Comparison of ENCODE assay signal across 22 cellular contexts in the genomic region with DNA sequence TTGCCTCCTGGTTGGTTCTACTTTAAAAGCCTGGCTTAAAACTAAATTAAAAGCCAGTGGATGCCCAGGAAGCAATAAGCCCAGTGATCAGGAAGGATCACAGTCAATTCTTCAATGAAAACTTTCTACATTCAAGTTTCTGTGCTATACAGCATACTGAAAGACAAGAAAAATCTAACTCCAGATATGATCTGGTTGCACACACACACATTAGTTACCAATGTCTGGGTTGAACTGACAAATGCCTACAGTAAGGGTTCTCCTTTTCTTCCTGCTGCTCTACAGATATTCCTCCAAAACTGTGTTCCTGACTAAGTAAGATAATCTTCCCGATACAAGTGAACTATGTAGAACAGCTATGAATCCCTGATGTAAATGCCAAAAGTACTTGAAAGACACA.
DNase-seq lines count a peak whose midpoint lies in the region; ATAC-seq, FAIRE-seq and TF ChIP-seq lines count a peak whose summit lies in the region.
"Had no signal": no experiment of that assay in that cellular context is flagged by ENCODE, and none has a peak within 500 bp of the region (broad histone marks: within the 10 kb centered on the region; RNA-seq: fewer than 3 reads in every experiment).

No MANE protein-coding gene starts in this region.

- no peak overlapping the region for H3K27ac ChIP-seq in HepG2 (ENCODE audit: extremely low read length, insufficient read depth, low read length)
- no peak overlapping the region for H3K27ac ChIP-seq in right lobe of liver
- H3K27ac ChIP-seq in K562 (ENCODE audit: extremely low read depth, low read depth, low read length) = no peak overlapping the region
- H3K27ac ChIP-seq: BLaER1, C4-2B had no signal

- H3K36me3 ChIP-seq in HepG2 (replicated peaks in 1 of 2; ENCODE audit: control insufficient read depth in 1 of 2, insufficient read depth in 2 of 2, low read length in 2 of 2) (peaks cover 9 to 40% of the 10 kb centered on the region in 2 experiments), right lobe of liver (no peaks in the 10 kb centered on the region), K562 (ENCODE audit: control insufficient read depth, insufficient read depth, low read length) (no peaks in the 10 kb centered on the region; the same call in 2 of the 3 replicates)
- H3K36me3 ChIP-seq: BE2C had no signal

- H2AFZ ChIP-seq in HepG2 (ENCODE audit: low read length) (no peak overlapping the region), K562 (ENCODE audit: low read depth, low read length) (no peak overlapping the region)

- TF ChIP-seq EP300 in HepG2 (IDR thresholded peaks at IDR 0.05; ENCODE audit: low read depth in 2 of 2, low read length in 2 of 2) (no peak), HepG2 (CRISPR knock-in tag; IDR thresholded peaks at IDR 0.05; ENCODE audit: borderline replicate concordance) (no peak), K562 (IDR thresholded peaks at IDR 0.05; ENCODE audit: low read length) (no peak)

- H3K36me3 Mint-ChIP-seq in mesothelial cell of epicardium = peaks cover 12% of the 10 kb centered on the region

- H3K9me3 Mint-ChIP-seq in mesothelial cell of epicardium = peaks cover 10% of the 10 kb centered on the region
- H3K9me3 Mint-ChIP-seq: CD4-positive, alpha-beta T cell; CD8-positive, alpha-beta T cell had no signal

- intact Hi-C loops in HepG2 (cut with micrococcal nuclease; ENCODE audit: unreplicated experiment) (loop anchor here (5.0 kb wide), 1 partner anchor 39 kb away; no protein-coding TSS in a partner anchor), right lobe of liver (cut with DNase I) (no loop called here), K562 (cut with micrococcal nuclease) (no loop called here)

- peaks cover 89% of the 10 kb centered on the region for H3K79me2 ChIP-seq in HepG2 (ENCODE audit: insufficient read depth, low read length)
- H3K79me2 ChIP-seq in K562 (ENCODE audit: control insufficient read depth, insufficient read depth, low read length) = peaks cover 14% of the 10 kb centered on the region

- no peak for TF ChIP-seq CTCF in HepG2 (CRISPR knock-in tag; IDR thresholded peaks at IDR 0.05)
- no peak for TF ChIP-seq CTCF in right lobe of liver (IDR thresholded peaks at IDR 0.05)
- TF ChIP-seq CTCF in K562 (IDR thresholded peaks at IDR 0.05 in 2 of 3, conservative IDR thresholded peaks at IDR 0.05 in 1 of 3; ENCODE audit: insufficient read depth in 2 of 3, low read depth in 1 of 3, low read length in 3 of 3) = no peak
- no peak for TF ChIP-seq CTCF in mesothelial cell of epicardium (IDR thresholded peaks at IDR 0.05; ENCODE audit: unreplicated experiment)

- H3K27me3 ChIP-seq in HepG2 (ENCODE audit: control insufficient read depth in 1 of 2, insufficient read depth in 2 of 2, low read length in 2 of 2) (no peaks in the 10 kb centered on the region), right lobe of liver (no peaks in the 10 kb centered on the region), K562 (ENCODE audit: control insufficient read depth in 2 of 2, insufficient read depth in 2 of 2, low read length in 2 of 2) (no peaks in the 10 kb centered on the region)
- H3K27me3 ChIP-seq: BE2C, BLaER1 had no signal

- H3K4me3 Mint-ChIP-seq in mesothelial cell of epicardium = no peak overlapping the region
- H3K4me3 Mint-ChIP-seq: CD4-positive, alpha-beta T cell; CD8-positive, alpha-beta T cell had no signal

- no peak overlapping the region for H3K4me2 ChIP-seq in HepG2 (ENCODE audit: low read depth, low read length)
- no peak overlapping the region for H3K4me2 ChIP-seq in K562 (ENCODE audit: insufficient read depth, low read length)
- H3K4me2 ChIP-seq: BLaER1 had no signal

- in situ Hi-C loops in HepG2 (cut with HindIII; ENCODE audit: extremely low pct_ligation_motif_present, low pct_unique_long_range_greater_than_20kb) = no loop called here
- in situ Hi-C loops in K562 (cut with MboI) = no loop called here

- ATAC-seq in HepG2 = no peak
- no peak for ATAC-seq in right lobe of liver
- ATAC-seq in K562 = no peak; the same call in 1 of the 3 replicates
- ATAC-seq: CD8-positive, alpha-beta T cell had no signal

- WGBS in HepG2 (ENCODE audit: low lambda C conversion rate) = 88% methylated on average over 1 of the region's 1 CpG
- 86% methylated on average over 1 of the region's 1 CpG for WGBS in right lobe of liver (ENCODE audit: insufficient coverage, low coverage, low lambda C conversion rate, missing lambda C conversion rate)
- 27% methylated on average over 1 of the region's 1 CpG for WGBS in K562 (ENCODE audit: insufficient coverage, low coverage, missing lambda C conversion rate)

- H4K20me1 ChIP-seq in HepG2 (ENCODE audit: insufficient read depth, low read length) (peaks cover 53% of the 10 kb centered on the region), K562 (replicated peaks; ENCODE audit: control insufficient read depth, insufficient read depth, low read length) (no peaks in the 10 kb centered on the region)
- H4K20me1 ChIP-seq: BLaER1 had no signal

- H3K27me3 Mint-ChIP-seq in mesothelial cell of epicardium (ENCODE audit: low read depth) = no peaks in the 10 kb centered on the region
- H3K27me3 Mint-ChIP-seq: CD4-positive, alpha-beta T cell had no signal

- H3K4me1 ChIP-seq in HepG2 (ENCODE audit: insufficient read depth, low read length) (no peaks in the 10 kb centered on the region), right lobe of liver (no peaks in the 10 kb centered on the region), K562 (replicated peaks in 1 of 2; ENCODE audit: control insufficient read depth in 2 of 2, insufficient read depth in 2 of 2, low read length in 2 of 2) (peaks cover 0 to 5% of the 10 kb centered on the region in 2 experiments; a peak in 1 of 5 replicates)
- H3K4me1 ChIP-seq: BE2C, BLaER1, Caco-2 had no signal

- H3K27ac Mint-ChIP-seq in mesothelial cell of epicardium = no peak overlapping the region
- H3K27ac Mint-ChIP-seq: CD4-positive, alpha-beta T cell; CD8-positive, alpha-beta T cell had no signal

- H3K9me1 ChIP-seq in K562 (ENCODE audit: control insufficient read depth, insufficient read depth, low read length) = no peaks in the 10 kb centered on the region

- H3K9ac ChIP-seq in HepG2 (ENCODE audit: insufficient read depth, low read depth, low read length) (no peak overlapping the region), K562 (ENCODE audit: insufficient read depth in 1 of 2, low read depth in 2 of 2, low read length in 2 of 2) (no peak overlapping the region)
- H3K9ac ChIP-seq: BLaER1 had no signal

- H3K9me3 ChIP-seq in HepG2 (ENCODE audit: low read length) (no peaks in the 10 kb centered on the region), right lobe of liver (no peaks in the 10 kb centered on the region), K562 (replicated peaks; ENCODE audit: control insufficient read depth, insufficient read depth, low read depth, low read length) (no peaks in the 10 kb centered on the region)
- H3K9me3 ChIP-seq: BE2C, Caco-2 had no signal

- CTCF ChIA-PET in HepG2 (lab: Yijun Ruan, JAX; ENCODE audit: low intra/inter-chr PET ratio, low total read pairs) = no interaction called here
- CTCF ChIA-PET in K562 (lab: Yijun Ruan, JAX; ENCODE audit: low intra/inter-chr PET ratio) = no interaction called here

- FAIRE-seq in HepG2 (lab: Jason Lieb, UNC) (no peak), H54 (lab: Jason Lieb, UNC) (peak; percentile 41), K562 (lab: Jason Lieb, UNC) (no peak)
- FAIRE-seq: A204.1, D721Med, G401.6, GM12892, GM18507 had no signal

- no peaks in the 10 kb centered on the region for H3K4me1 Mint-ChIP-seq in mesothelial cell of epicardium

- no peak overlapping the region for H3K4me3 ChIP-seq in HepG2 (replicated peaks in 1 of 3; ENCODE audit: insufficient read depth in 1 of 3, low read depth in 2 of 3, low read length in 3 of 3)
- H3K4me3 ChIP-seq in right lobe of liver = no peak overlapping the region
- H3K4me3 ChIP-seq in K562 = no peak overlapping the region
- H3K4me3 ChIP-seq: BLaER1 had no signal

- TF ChIP-seq RAD21 in HepG2 (CRISPR knock-in tag; IDR thresholded peaks at IDR 0.05) = no peak
- no peak for TF ChIP-seq RAD21 in K562 (CRISPR knock-in tag; conservative IDR thresholded peaks at IDR 0.05 in 1 of 2, IDR thresholded peaks at IDR 0.05 in 1 of 2)

- POLR2A ChIA-PET in HepG2 (lab: Yijun Ruan, JAX) (no interaction called here), K562 (lab: Yijun Ruan, JAX) (no interaction called here)

- DNase-seq in HepG2 (ENCODE audit: low spot score) (no peak), right lobe of liver (no peak), H54 (ENCODE audit: insufficient read length, low spot score) (no peak), K562 (ENCODE audit: extremely low read depth in 1 of 4, low spot score in 3 of 4) (no peak), mesothelial cell of epicardium (ENCODE audit: low spot score in 2 of 2, unreplicated experiment in 2 of 2) (no peak), C1 segment of cervical spinal cord (lab: John Stamatoyannopoulos, UW) (no peak)
- DNase-seq: 8988T; ACHN; BE2C; Caco-2; Calu3; CD4-positive, alpha-beta T cell; CD8-positive, alpha-beta T cell; DMS79 treated with DMSO at 0.1 percent for 48 hours; GF-D8 had no signal

- no peak for TF ChIP-seq POLR2A in HepG2 (IDR thresholded peaks at IDR 0.05; ENCODE audit: insufficient read depth in 1 of 2, low read depth in 2 of 2, low read length in 2 of 2)
- TF ChIP-seq POLR2A in right lobe of liver (IDR thresholded peaks at IDR 0.05) = no peak
- TF ChIP-seq POLR2A in H54 (IDR thresholded peaks at IDR 0.05; ENCODE audit: low read depth, low read length) = no peak
- TF ChIP-seq POLR2A in K562 (conservative IDR thresholded peaks at IDR 0.05) = no peak

- no TSS peak for BruUV-seq in HepG2 (replicated peaks; lab: Mats Ljungman, UMichigan)
- no TSS peak for BruUV-seq in K562 (replicated peaks; lab: Mats Ljungman, UMichigan)

TF ChIP-seq in HepG2, 621 proteins besides CTCF, POLR2A, EP300 and RAD21:
- TF ChIP-seq RBM22 (optimal IDR thresholded peaks at IDR 0.05; ENCODE audit: low read length) (peak; percentile 92), GLI4 (CRISPR knock-in tag; IDR thresholded peaks at IDR 0.05; ENCODE audit: borderline replicate concordance) (no peak)

TF ChIP-seq in K562, 482 proteins besides CTCF, POLR2A, EP300 and RAD21:
- TF ChIP-seq CBFA2T3 (IDR thresholded peaks at IDR 0.05) (peak; percentile 40; the same call in 1 of the 2 replicates), RBM34 (IDR thresholded peaks at IDR 0.05; ENCODE audit: borderline replicate concordance, insufficient read depth, low read length) (no peak)
- TF ChIP-seq, protein P1, sequence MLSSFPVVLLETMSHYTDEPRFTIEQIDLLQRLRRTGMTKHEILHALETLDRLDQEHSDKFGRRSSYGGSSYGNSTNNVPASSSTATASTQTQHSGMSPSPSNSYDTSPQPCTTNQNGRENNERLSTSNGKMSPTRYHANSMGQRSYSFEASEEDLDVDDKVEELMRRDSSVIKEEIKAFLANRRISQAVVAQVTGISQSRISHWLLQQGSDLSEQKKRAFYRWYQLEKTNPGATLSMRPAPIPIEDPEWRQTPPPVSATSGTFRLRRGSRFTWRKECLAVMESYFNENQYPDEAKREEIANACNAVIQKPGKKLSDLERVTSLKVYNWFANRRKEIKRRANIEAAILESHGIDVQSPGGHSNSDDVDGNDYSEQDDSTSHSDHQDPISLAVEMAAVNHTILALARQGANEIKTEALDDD (IDR thresholded peaks at IDR 0.05) = peak; percentile 54; the same call in 1 of the 2 replicates
